ENCODE assay signal across 1 cellular context in genomic region chr20:951384-952169, GRCh38.
A peak's percentile ranks its signal among the peaks of the same experiment; 100 is the strongest.
TF ChIP-seq lines count a peak whose summit lies in the region.

No MANE protein-coding gene starts in this region.

TF ChIP-seq in endothelial cell of umbilical vein, 7 proteins besides CTCF, POLR2A, EP300 and RAD21:
- TF ChIP-seq GATA2 (IDR thresholded peaks at IDR 0.05; ENCODE audit: insufficient read depth, insufficient read length, low read depth, low read length) = peak; percentile 31
- TF ChIP-seq, protein P1, sequence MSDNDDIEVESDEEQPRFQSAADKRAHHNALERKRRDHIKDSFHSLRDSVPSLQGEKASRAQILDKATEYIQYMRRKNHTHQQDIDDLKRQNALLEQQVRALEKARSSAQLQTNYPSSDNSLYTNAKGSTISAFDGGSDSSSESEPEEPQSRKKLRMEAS (IDR thresholded peaks at IDR 0.05; ENCODE audit: insufficient read depth, insufficient read length) = no peak
